Comparison of ENCODE assay signal across 40 cellular contexts in the genomic region with DNA sequence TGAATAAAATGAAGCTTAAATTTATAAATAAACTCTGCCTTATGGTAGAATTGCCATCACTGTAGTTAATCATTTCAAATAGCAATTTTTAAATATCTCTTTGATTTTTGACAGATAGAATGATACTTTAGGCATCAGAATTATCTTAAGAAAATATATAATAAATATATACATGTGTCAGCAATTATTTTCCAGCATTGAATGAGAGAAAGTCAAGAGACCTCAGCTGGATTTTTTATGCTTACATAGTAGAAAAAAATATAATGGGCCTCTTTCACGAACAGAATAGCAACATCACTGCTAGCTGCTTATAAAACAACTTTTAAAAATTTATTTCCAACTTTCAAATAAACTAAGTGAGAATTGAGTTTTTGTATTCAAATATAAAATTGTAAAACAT.
"Had no signal": no experiment of that assay in that cellular context is flagged by ENCODE, and none has a peak within 500 bp of the region (broad histone marks: within the 10 kb centered on the region; RNA-seq: fewer than 3 reads in every experiment).

No MANE protein-coding gene starts in this region.

- H3K9me3 ChIP-seq: adrenal gland, ascending aorta, body of pancreas, breast epithelium had no signal

- H3K27ac ChIP-seq: adrenal gland, ascending aorta, body of pancreas, brain microvascular endothelial cell, breast epithelium, cardiac muscle cell had no signal

- H3K4me1 ChIP-seq: adrenal gland, ascending aorta, body of pancreas, breast epithelium had no signal

- H3K27me3 ChIP-seq: adrenal gland, ascending aorta, body of pancreas, brain microvascular endothelial cell, cardiac muscle cell had no signal

- ATAC-seq: activated naive CD4-positive, alpha-beta T cell treated with anti-CD3 and anti-CD28 coated beads, Interleukin-2, amount 50 U/mL, for 72 hours; activated naive CD8-positive, alpha-beta T cell treated with anti-CD3 and anti-CD28 coated beads, Interleukin-2, amount 50 U/mL, for 24 hours; activated T-cell treated with anti-CD3 and anti-CD28 coated beads, Interleukin-2, amount 50 U/mL, for 4 hours; activated T-cell treated with anti-CD3 and anti-CD28 coated beads, Interleukin-2, amount 50 U/mL, for 72 hours; activated T-helper 17 cell treated with anti-CD3 and anti-CD28 coated beads, Interleukin-2, amount 50 U/mL, for 72 hours; body of pancreas had no signal

- FAIRE-seq: astrocyte, bronchial epithelial cell had no signal

- H3K36me3 Mint-ChIP-seq: activated naive CD4-positive, alpha-beta T cell treated with anti-CD3 and anti-CD28 coated beads, Interleukin-2, amount 10 ng/mL, durations not matched to agents 7 days and 5 days; activated naive CD4-positive, alpha-beta T cell treated with anti-CD3 and anti-CD28 coated beads, Interleukin-2, amount 50 U/mL, for 24 hours; activated naive CD4-positive, alpha-beta T cell treated with anti-CD3 and anti-CD28 coated beads, Interleukin-2, amount 50 U/mL, for 72 hours; activated naive CD8-positive, alpha-beta T cell; activated naive CD8-positive, alpha-beta T cell treated with anti-CD3 and anti-CD28 coated beads for 36 hours; activated naive CD8-positive, alpha-beta T cell treated with anti-CD3 and anti-CD28 coated beads, Interleukin-2, amount 10 ng/mL, durations not matched to agents 7 days and 5 days; brain had no signal

- DNase-seq: activated effector memory CD4-positive, alpha-beta T cell treated with anti-CD3 and anti-CD28 coated beads, Interleukin-2, amount 50 U/mL, for 16 hours; activated effector memory CD4-positive, alpha-beta T cell treated with Interleukin-2 at 50 U/mL for 16 hours; activated gamma-delta T cell; activated gamma-delta T cell treated with Interleukin-2 at 50 U/mL for 16 hours; activated naive CD4-positive, alpha-beta T cell; activated naive CD4-positive, alpha-beta T cell treated with anti-CD3 and anti-CD28 coated beads for 36 hours; activated naive CD4-positive, alpha-beta T cell treated with anti-CD3 and anti-CD28 coated beads, Interleukin-2, amount 10 ng/mL, durations not matched to agents 7 days and 5 days; activated naive CD4-positive, alpha-beta T cell treated with anti-CD3 and anti-CD28 coated beads, Interleukin-2, amount 50 U/mL, for 16 hours; activated naive CD4-positive, alpha-beta T cell treated with Interleukin-2 at 50 U/mL for 16 hours; activated naive CD8-positive, alpha-beta T cell treated with anti-CD3 and anti-CD28 coated beads for 36 hours; activated naive CD8-positive, alpha-beta T cell treated with anti-CD3 and anti-CD28 coated beads, Interleukin-2, amount 10 ng/mL, durations not matched to agents 7 days and 5 days; activated naive CD8-positive, alpha-beta T cell treated with anti-CD3 and anti-CD28 coated beads, Interleukin-2, amount 50 U/mL, for 24 hours; activated T-cell treated with anti-CD3 and anti-CD28 coated beads, Interleukin-2, amount 50 U/mL, for 1 hour; activated T-cell treated with anti-CD3 and anti-CD28 coated beads, Interleukin-2, amount 50 U/mL, for 24 hours; activated T-cell treated with anti-CD3 and anti-CD28 coated beads, Interleukin-2, amount 50 U/mL, for 4 hours; activated T-cell treated with anti-CD3 and anti-CD28 coated beads, Interleukin-2, amount 50 U/mL, for 48 hours; activated T-cell treated with anti-CD3 and anti-CD28 coated beads, Interleukin-2, amount 50 U/mL, for 72 hours; adrenal gland; amniotic stem cell; amygdala; anterior cingulate cortex; aorta; body of pancreas; brain microvascular endothelial cell; caudate nucleus; central memory CD4-positive, alpha-beta T cell; cerebellar nuclear complex had no signal

- H3K4me1 Mint-ChIP-seq: activated naive CD4-positive, alpha-beta T cell treated with anti-CD3 and anti-CD28 coated beads, Interleukin-2, amount 10 ng/mL, durations not matched to agents 7 days and 5 days; activated naive CD4-positive, alpha-beta T cell treated with anti-CD3 and anti-CD28 coated beads, Interleukin-2, amount 50 U/mL, for 24 hours; activated naive CD8-positive, alpha-beta T cell treated with anti-CD3 and anti-CD28 coated beads for 36 hours; activated naive CD8-positive, alpha-beta T cell treated with anti-CD3 and anti-CD28 coated beads, Interleukin-2, amount 10 ng/mL, durations not matched to agents 7 days and 5 days; activated naive CD8-positive, alpha-beta T cell treated with anti-CD3 and anti-CD28 coated beads, Interleukin-2, amount 50 U/mL, for 24 hours; activated T-helper 17 cell treated with anti-CD3 and anti-CD28 coated beads, Interleukin-2, amount 50 U/mL, for 72 hours; brain; central memory CD8-positive, alpha-beta T cell had no signal

- H3K27ac Mint-ChIP-seq: activated naive CD4-positive, alpha-beta T cell treated with anti-CD3 and anti-CD28 coated beads for 36 hours; activated naive CD4-positive, alpha-beta T cell treated with anti-CD3 and anti-CD28 coated beads, Interleukin-2, amount 10 ng/mL, durations not matched to agents 7 days and 5 days; activated naive CD4-positive, alpha-beta T cell treated with anti-CD3 and anti-CD28 coated beads, Interleukin-2, amount 50 U/mL, for 24 hours; activated naive CD4-positive, alpha-beta T cell treated with anti-CD3 and anti-CD28 coated beads, Interleukin-2, amount 50 U/mL, for 72 hours; activated naive CD8-positive, alpha-beta T cell; activated naive CD8-positive, alpha-beta T cell treated with anti-CD3 and anti-CD28 coated beads for 36 hours; activated naive CD8-positive, alpha-beta T cell treated with anti-CD3 and anti-CD28 coated beads, Interleukin-2, amount 10 ng/mL, durations not matched to agents 7 days and 5 days; activated naive CD8-positive, alpha-beta T cell treated with anti-CD3 and anti-CD28 coated beads, Interleukin-2, amount 50 U/mL, for 24 hours; activated T-cell treated with anti-CD3 and anti-CD28 coated beads, Interleukin-2, amount 50 U/mL, for 24 hours; activated T-cell treated with anti-CD3 and anti-CD28 coated beads, Interleukin-2, amount 50 U/mL, for 72 hours; activated T-helper 1 cell treated with anti-CD3 and anti-CD28 coated beads, Interleukin-12 subunit alpha, Interleukin-12 subunit beta, Interleukin-2, Interleukin-4 antibody, amounts not matched to agents 30 ng/mL and 10 ng/mL and 1 ng/mL, durations not matched to agents 14 hours and 24 hours and 36 hours; activated T-helper 17 cell treated with anti-CD3 and anti-CD28 coated beads, Interleukin-2, amount 50 U/mL, for 72 hours; activated T-helper 2 cell treated with anti-CD3 and anti-CD28 coated beads, Interferon-gamma antibody, Interleukin-2, Interleukin-4, amounts not matched to agents 10 μg/mL and 5 μg/mL and 100 μg/mL, durations not matched to agents 14 hours and 24 hours and 36 hours; brain had no signal

- H3K4me3 Mint-ChIP-seq: activated naive CD4-positive, alpha-beta T cell treated with anti-CD3 and anti-CD28 coated beads for 36 hours; activated naive CD4-positive, alpha-beta T cell treated with anti-CD3 and anti-CD28 coated beads, Interleukin-2, amount 10 ng/mL, durations not matched to agents 7 days and 5 days; activated naive CD4-positive, alpha-beta T cell treated with anti-CD3 and anti-CD28 coated beads, Interleukin-2, amount 50 U/mL, for 24 hours; activated naive CD8-positive, alpha-beta T cell; activated naive CD8-positive, alpha-beta T cell treated with anti-CD3 and anti-CD28 coated beads for 36 hours; activated naive CD8-positive, alpha-beta T cell treated with anti-CD3 and anti-CD28 coated beads, Interleukin-2, amount 10 ng/mL, durations not matched to agents 7 days and 5 days; activated naive CD8-positive, alpha-beta T cell treated with anti-CD3 and anti-CD28 coated beads, Interleukin-2, amount 50 U/mL, for 24 hours; activated T-cell treated with anti-CD3 and anti-CD28 coated beads, Interleukin-2, amount 50 U/mL, for 24 hours; activated T-cell treated with anti-CD3 and anti-CD28 coated beads, Interleukin-2, amount 50 U/mL, for 4 hours; activated T-cell treated with anti-CD3 and anti-CD28 coated beads, Interleukin-2, amount 50 U/mL, for 72 hours; activated T-helper 1 cell treated with anti-CD3 and anti-CD28 coated beads, Interleukin-12 subunit alpha, Interleukin-12 subunit beta, Interleukin-2, Interleukin-4 antibody, amounts not matched to agents 30 ng/mL and 10 ng/mL and 1 ng/mL, durations not matched to agents 14 hours and 24 hours and 36 hours; activated T-helper 17 cell treated with anti-CD3 and anti-CD28 coated beads, Interleukin-2, amount 50 U/mL, for 72 hours; brain; central memory CD8-positive, alpha-beta T cell had no signal

- H3K9me3 Mint-ChIP-seq: activated naive CD4-positive, alpha-beta T cell treated with anti-CD3 and anti-CD28 coated beads for 36 hours; activated naive CD4-positive, alpha-beta T cell treated with anti-CD3 and anti-CD28 coated beads, Interleukin-2, amount 50 U/mL, for 24 hours; activated naive CD8-positive, alpha-beta T cell treated with anti-CD3 and anti-CD28 coated beads for 36 hours; activated naive CD8-positive, alpha-beta T cell treated with anti-CD3 and anti-CD28 coated beads, Interleukin-2, amount 10 ng/mL, durations not matched to agents 7 days and 5 days; activated naive CD8-positive, alpha-beta T cell treated with anti-CD3 and anti-CD28 coated beads, Interleukin-2, amount 50 U/mL, for 24 hours; activated T-cell treated with anti-CD3 and anti-CD28 coated beads, Interleukin-2, amount 50 U/mL, for 24 hours; activated T-cell treated with anti-CD3 and anti-CD28 coated beads, Interleukin-2, amount 50 U/mL, for 4 hours; activated T-helper 1 cell treated with anti-CD3 and anti-CD28 coated beads, Interleukin-12 subunit alpha, Interleukin-12 subunit beta, Interleukin-2, Interleukin-4 antibody, amounts not matched to agents 30 ng/mL and 10 ng/mL and 1 ng/mL, durations not matched to agents 14 hours and 24 hours and 36 hours; activated T-helper 17 cell treated with anti-CD3 and anti-CD28 coated beads, Interleukin-2, amount 50 U/mL, for 72 hours; activated T-helper 2 cell treated with anti-CD3 and anti-CD28 coated beads, Interferon-gamma antibody, Interleukin-2, Interleukin-4, amounts not matched to agents 10 μg/mL and 5 μg/mL and 100 μg/mL, durations not matched to agents 14 hours and 24 hours and 36 hours; brain had no signal

- H3K36me3 ChIP-seq: adrenal gland, ascending aorta, brain microvascular endothelial cell, breast epithelium, cardiac muscle cell had no signal

- H3K27me3 Mint-ChIP-seq: activated naive CD4-positive, alpha-beta T cell treated with anti-CD3 and anti-CD28 coated beads, Interleukin-2, amount 10 ng/mL, durations not matched to agents 7 days and 5 days; activated naive CD4-positive, alpha-beta T cell treated with anti-CD3 and anti-CD28 coated beads, Interleukin-2, amount 50 U/mL, for 24 hours; activated naive CD8-positive, alpha-beta T cell; activated naive CD8-positive, alpha-beta T cell treated with anti-CD3 and anti-CD28 coated beads for 36 hours; activated naive CD8-positive, alpha-beta T cell treated with anti-CD3 and anti-CD28 coated beads, Interleukin-2, amount 10 ng/mL, durations not matched to agents 7 days and 5 days; activated naive CD8-positive, alpha-beta T cell treated with anti-CD3 and anti-CD28 coated beads, Interleukin-2, amount 50 U/mL, for 24 hours; activated T-helper 17 cell treated with anti-CD3 and anti-CD28 coated beads, Interleukin-2, amount 50 U/mL, for 72 hours; brain; central memory CD8-positive, alpha-beta T cell had no signal

- H3K4me3 ChIP-seq: adrenal gland, ascending aorta, body of pancreas, breast epithelium, cardiac muscle cell had no signal
